1 cellular context compared by ENCODE assay signal in genomic region chr3:32794487-32795308, GRCh38.
TF ChIP-seq lines count a peak whose summit lies in the region.

No MANE protein-coding gene starts in this region.

TF ChIP-seq in SK-N-SH treated with all-trans-retinoic acid at 6 μM for 48 hours, 23 proteins besides CTCF, POLR2A, EP300 and RAD21 (continued from another document):
- TF ChIP-seq PATZ1 (CRISPR knock-in tag; IDR thresholded peaks at IDR 0.05; ENCODE audit: borderline replicate concordance), result no peak
